Comparison of ENCODE assay signal across 8 cellular contexts in the genomic region with DNA sequence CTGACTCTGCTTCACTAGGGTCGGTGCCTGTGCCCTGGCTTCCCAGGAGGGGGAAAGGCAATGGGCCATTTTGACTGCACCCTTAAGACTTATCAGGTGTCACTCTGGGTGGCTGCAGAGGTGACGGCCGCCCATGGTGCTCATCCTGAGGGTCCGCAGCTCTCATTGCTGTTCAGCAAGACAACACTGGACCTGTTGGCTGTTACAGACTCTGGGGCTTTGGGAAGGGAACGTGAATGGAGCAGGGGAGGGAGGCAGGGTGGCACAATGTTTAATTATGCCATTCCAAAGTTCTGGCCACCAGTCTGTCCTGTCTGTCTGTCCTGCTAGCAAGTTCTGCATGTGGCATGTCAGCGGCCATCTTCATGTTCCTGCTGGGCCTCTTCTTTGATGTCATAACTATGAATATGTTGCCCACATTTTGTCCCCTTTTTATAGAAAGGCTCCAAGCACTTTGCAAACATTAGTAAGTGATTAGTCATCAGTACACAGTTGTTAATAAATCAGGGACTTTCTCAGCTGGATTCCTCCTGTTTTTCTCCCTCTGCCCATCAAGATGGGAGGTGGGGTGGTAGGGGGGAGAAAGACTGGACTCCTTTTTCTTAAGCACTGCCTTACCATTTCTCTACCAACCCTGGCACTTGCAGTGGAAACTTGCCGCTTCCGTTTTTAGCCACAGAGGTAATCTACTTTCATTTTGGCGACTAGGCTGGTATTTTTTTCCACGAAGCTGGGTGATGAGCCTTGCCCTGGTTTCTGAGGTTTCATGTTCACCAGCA.
DNase-seq lines count a peak whose midpoint lies in the region; ATAC-seq and TF ChIP-seq lines count a peak whose summit lies in the region.

No MANE protein-coding gene starts in this region.

- TF ChIP-seq POLR2A in esophagus muscularis mucosa (IDR thresholded peaks at IDR 0.05; ENCODE audit: low read depth) = no peak

- TF ChIP-seq CTCF in esophagus muscularis mucosa (IDR thresholded peaks at IDR 0.05) (no peak), retinal pigment epithelial cell (conservative IDR thresholded peaks at IDR 0.05; ENCODE audit: low read depth, low read length) (no peak), mesothelial cell of epicardium (IDR thresholded peaks at IDR 0.05; ENCODE audit: unreplicated experiment) (no peak)

- H3K36me3 Mint-ChIP-seq in CD8-positive, alpha-beta memory T cell = no peaks in the 10 kb centered on the region
- H3K36me3 Mint-ChIP-seq in activated CD8-positive, alpha-beta T cell treated with anti-CD3 and anti-CD28 coated beads, Interleukin-2, amount 10 ng/mL, durations not matched to agents 7 days and 5 days (ENCODE audit: low read depth) = no peaks in the 10 kb centered on the region
- no peaks in the 10 kb centered on the region for H3K36me3 Mint-ChIP-seq in mesothelial cell of epicardium

- CTCF ChIA-PET in CD8-positive, alpha-beta memory T cell (lab: Charles Lee) = interaction anchor here (1.8 to 9.9 kb wide), 3 partner anchors 11 to 336 kb away, joined by 6 to 89 read pairs (median 76); a partner anchor contains a TSS
- CTCF ChIA-PET in activated CD8-positive, alpha-beta T cell treated with anti-CD3 and anti-CD28 coated beads, Interleukin-2, amount 10 ng/mL, durations not matched to agents 7 days and 5 days (lab: Charles Lee) = interaction anchor here (0.9 to 9.0 kb wide), 4 partner anchors 11 to 31 kb away, joined by 3 to 108 read pairs (median 46); no protein-coding TSS in a partner anchor

- peak overlapping the region in 3 of 7 donors; percentile 29 to 89 (median 76) for H3K4me3 Mint-ChIP-seq in CD8-positive, alpha-beta memory T cell
- H3K4me3 Mint-ChIP-seq in activated CD8-positive, alpha-beta T cell treated with anti-CD3 and anti-CD28 coated beads, Interleukin-2, amount 10 ng/mL, durations not matched to agents 7 days and 5 days = peak overlapping the region; percentile 37
- no peak overlapping the region for H3K4me3 Mint-ChIP-seq in mesothelial cell of epicardium

- peak overlapping the region; percentile 22 for H3K27ac ChIP-seq in CD8-positive, alpha-beta memory T cell (ENCODE audit: low read depth, low read length)
- peak overlapping the region; percentile 64 to 77 (median 69) for H3K27ac ChIP-seq in esophagus muscularis mucosa (replicated peaks in 1 of 4)

- peak overlapping the region in 1 of 8 donors; percentile 93 for H3K27ac Mint-ChIP-seq in CD8-positive, alpha-beta memory T cell
- no peak overlapping the region for H3K27ac Mint-ChIP-seq in activated CD8-positive, alpha-beta T cell treated with anti-CD3 and anti-CD28 coated beads, Interleukin-2, amount 10 ng/mL, durations not matched to agents 7 days and 5 days
- no peak overlapping the region for H3K27ac Mint-ChIP-seq in mesothelial cell of epicardium

- peak overlapping the region; percentile 45 for H3K4me3 ChIP-seq in CD8-positive, alpha-beta memory T cell (ENCODE audit: low read length)
- H3K4me3 ChIP-seq in esophagus muscularis mucosa (peak overlapping the region; percentile 30 to 46 (median 36)), retinal pigment epithelial cell (ENCODE audit: low read length) (no peak overlapping the region)

- H3K27me3 Mint-ChIP-seq in CD8-positive, alpha-beta memory T cell = no peaks in the 10 kb centered on the region
- H3K27me3 Mint-ChIP-seq in activated CD8-positive, alpha-beta T cell treated with anti-CD3 and anti-CD28 coated beads, Interleukin-2, amount 10 ng/mL, durations not matched to agents 7 days and 5 days (ENCODE audit: low read depth) = peaks cover 21% of the 10 kb centered on the region
- H3K27me3 Mint-ChIP-seq in mesothelial cell of epicardium (ENCODE audit: low read depth) = peaks cover 26% of the 10 kb centered on the region

- no peaks in the 10 kb centered on the region for H3K36me3 ChIP-seq in CD8-positive, alpha-beta memory T cell (ENCODE audit: insufficient read depth, low read length)
- H3K36me3 ChIP-seq in esophagus muscularis mucosa = no peaks in the 10 kb centered on the region

- no peaks in the 10 kb centered on the region for H3K27me3 ChIP-seq in CD8-positive, alpha-beta memory T cell (ENCODE audit: insufficient read depth, low read length, poor library complexity, severe bottlenecking)
- no peaks in the 10 kb centered on the region for H3K27me3 ChIP-seq in esophagus muscularis mucosa

- H3K9me3 Mint-ChIP-seq in CD8-positive, alpha-beta memory T cell = no peaks in the 10 kb centered on the region
- no peaks in the 10 kb centered on the region for H3K9me3 Mint-ChIP-seq in activated CD8-positive, alpha-beta T cell treated with anti-CD3 and anti-CD28 coated beads, Interleukin-2, amount 10 ng/mL, durations not matched to agents 7 days and 5 days (ENCODE audit: insufficient read depth)
- H3K9me3 Mint-ChIP-seq in mesothelial cell of epicardium = no peaks in the 10 kb centered on the region

- peak; percentile 42 to 90 (median 82) for DNase-seq in CD8-positive, alpha-beta memory T cell
- DNase-seq in M059J (ENCODE audit: low read depth) (peak; percentile 92), esophagus muscularis mucosa (ENCODE audit: extremely low spot score) (no peak), retinal pigment epithelial cell (ENCODE audit: low read depth) (peak; percentile 47), mesothelial cell of epicardium (ENCODE audit: low spot score in 2 of 2, unreplicated experiment in 2 of 2) (no peak)
- DNase-seq in activated CD8-positive, alpha-beta T cell treated with anti-CD3 and anti-CD28 coated beads, Interleukin-2, amount 10 ng/mL, durations not matched to agents 7 days and 5 days = peak; percentile 88

- 57% methylated on average over 9 of the region's 10 CpGs for whole genome bisulfite sequencing in esophagus muscularis mucosa

- POLR2A ChIA-PET in CD8-positive, alpha-beta memory T cell (lab: Charles Lee) = interaction anchor here (0.5 to 1.0 kb wide), 6 partner anchors 9 to 393 kb away, joined by 3 to 6 read pairs (median 4); no protein-coding TSS in a partner anchor
- POLR2A ChIA-PET in activated CD8-positive, alpha-beta T cell treated with anti-CD3 and anti-CD28 coated beads, Interleukin-2, amount 10 ng/mL, durations not matched to agents 7 days and 5 days (lab: Charles Lee) = interaction anchor here (1.3 kb wide), 1 partner anchor 9 kb away, joined by 3 read pairs; no protein-coding TSS in a partner anchor

- ATAC-seq in GM21737 (IDR thresholded peaks at IDR 0.05; ENCODE audit: unreplicated experiment) (peak; percentile 77), HG02870 (IDR thresholded peaks at IDR 0.05; ENCODE audit: unreplicated experiment) (no peak)
- ATAC-seq in activated CD8-positive, alpha-beta T cell treated with anti-CD3 and anti-CD28 coated beads, Interleukin-2, amount 10 ng/mL, durations not matched to agents 7 days and 5 days = peak; percentile 22

- H3K4me1 Mint-ChIP-seq in CD8-positive, alpha-beta memory T cell = peaks cover 0 to 6% (median 1%) of the 10 kb centered on the region in 3 donors
- peaks cover 6% of the 10 kb centered on the region for H3K4me1 Mint-ChIP-seq in activated CD8-positive, alpha-beta T cell treated with anti-CD3 and anti-CD28 coated beads, Interleukin-2, amount 10 ng/mL, durations not matched to agents 7 days and 5 days (ENCODE audit: low read depth)
- H3K4me1 Mint-ChIP-seq in mesothelial cell of epicardium = peaks cover 12% of the 10 kb centered on the region

- peaks cover 61% of the 10 kb centered on the region for H3K4me1 ChIP-seq in CD8-positive, alpha-beta memory T cell (ENCODE audit: insufficient read depth, low read length)
- H3K4me1 ChIP-seq in esophagus muscularis mucosa = peaks cover 4 to 24% (median 20%) of the 10 kb centered on the region in 4 donors

- intact Hi-C loops in esophagus muscularis mucosa (cut with DNase I) = no loop called here

- no peak for TF ChIP-seq EP300 in esophagus muscularis mucosa (IDR thresholded peaks at IDR 0.05)

- H3K9me3 ChIP-seq in CD8-positive, alpha-beta memory T cell (ENCODE audit: low read length) = no peaks in the 10 kb centered on the region
- no peaks in the 10 kb centered on the region for H3K9me3 ChIP-seq in esophagus muscularis mucosa

Comparison
In these comparisons a context has a peak if more than half of its experiments do, and no peak if none do; other contexts are left out.
1. DNase-seq: peak in CD8-positive, alpha-beta memory T cell (5 of 5), M059J (single experiment), activated CD8-positive, alpha-beta T cell treated with anti-CD3 and anti-CD28 coated beads, Interleukin-2, amount 10 ng/mL, durations not matched to agents 7 days and 5 days (single experiment) and retinal pigment epithelial cell (single experiment); none in esophagus muscularis mucosa (single experiment) and mesothelial cell of epicardium (0 of 2).